Comparison of ENCODE assay signal across 1 cellular context in the genomic region with DNA sequence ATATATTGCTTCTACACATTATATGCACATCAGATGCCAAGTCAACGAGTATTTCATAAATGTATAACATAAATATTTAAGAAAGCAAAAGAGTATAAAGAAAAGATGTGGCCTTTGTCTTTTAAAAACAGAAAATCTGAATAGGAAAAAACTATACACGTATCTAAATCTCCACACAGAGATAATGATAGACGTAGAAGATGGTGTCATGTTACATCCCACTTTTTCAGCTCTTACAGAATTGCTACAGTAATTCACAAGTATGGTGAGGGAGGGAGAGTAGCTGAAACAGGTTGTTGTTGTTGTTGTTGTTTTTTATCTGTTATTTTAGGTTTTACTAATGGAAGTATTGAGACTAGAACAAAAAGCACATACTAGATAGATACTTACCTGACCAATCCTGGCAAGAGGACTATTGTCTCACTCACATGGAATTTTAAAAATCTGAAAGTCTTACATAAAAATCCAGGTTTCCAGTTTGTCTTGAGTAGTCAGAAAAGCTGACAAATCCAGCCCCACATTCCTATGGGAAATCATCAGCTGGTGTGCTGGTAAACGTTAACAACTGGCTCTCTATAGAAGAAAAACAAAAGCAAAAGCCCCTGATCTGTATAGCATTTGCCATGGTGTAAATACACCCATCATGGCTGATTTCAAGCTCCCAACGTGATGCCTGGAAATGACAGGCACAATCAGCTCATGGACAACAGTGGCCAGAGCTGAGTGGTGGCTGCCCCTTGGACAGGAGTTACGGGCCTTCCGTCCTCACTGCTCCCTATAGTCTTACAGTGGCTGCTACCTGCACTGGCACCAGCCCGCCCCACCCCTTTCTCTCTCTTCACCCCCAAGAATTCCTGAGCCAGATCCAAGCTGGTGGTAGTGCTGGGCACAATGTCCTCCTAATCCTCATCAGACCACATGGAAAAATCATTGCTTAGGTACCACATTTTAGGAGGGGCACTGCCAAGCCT.
TF ChIP-seq lines count a peak whose summit lies in the region.

No MANE protein-coding gene starts in this region.

TF ChIP-seq in HEK293, 187 proteins besides CTCF, POLR2A, EP300 and RAD21 (continued from another document and continues in another):
- TF ChIP-seq ZNF843 (tag by site-specific recombination; IDR thresholded peaks at IDR 0.05) (no peak), ZNF174 (tag by site-specific recombination; IDR thresholded peaks at IDR 0.05) (no peak), GLIS1 (tag by site-specific recombination; IDR thresholded peaks at IDR 0.05) (no peak), ZNF248 (tag by site-specific recombination; IDR thresholded peaks at IDR 0.05) (no peak), ZNF830 (tag by site-specific recombination; IDR thresholded peaks at IDR 0.05; ENCODE audit: low read depth) (no peak), ZNF221 (tag by site-specific recombination; IDR thresholded peaks at IDR 0.05; ENCODE audit: borderline replicate concordance) (no peak), ZIC2 (tag by site-specific recombination; IDR thresholded peaks at IDR 0.05) (no peak), SP7 (tag by site-specific recombination; IDR thresholded peaks at IDR 0.05) (peak; percentile 45; the same call in 1 of the 2 replicates), ZNF623 (tag by site-specific recombination; IDR thresholded peaks at IDR 0.05) (no peak), YY1 (tag by site-specific recombination; IDR thresholded peaks at IDR 0.05) (no peak), ZNF24 (tag by site-specific recombination; IDR thresholded peaks at IDR 0.05) (no peak), ZNF23 (tag by site-specific recombination; IDR thresholded peaks at IDR 0.05; ENCODE audit: borderline replicate concordance) (no peak), ZNF366 (tag by site-specific recombination; conservative IDR thresholded peaks at IDR 0.05) (0 out of 2 replicates have a peak, but pooled peaks have one; percentile 27), BCL6B (tag by site-specific recombination; IDR thresholded peaks at IDR 0.05) (no peak), PRDM10 (tag by site-specific recombination; IDR thresholded peaks at IDR 0.05) (no peak), OSR2 (tag by site-specific recombination; IDR thresholded peaks at IDR 0.05) (0 out of 2 replicates have a peak, but pooled peaks have one; percentile 40), ZNF416 (tag by site-specific recombination; IDR thresholded peaks at IDR 0.05) (no peak), ZNF670 (tag by site-specific recombination; IDR thresholded peaks at IDR 0.05; ENCODE audit: low read depth) (no peak), ZNF148 (tag by site-specific recombination; IDR thresholded peaks at IDR 0.05; ENCODE audit: borderline replicate concordance) (no peak), ZNF341 (tag by site-specific recombination; IDR thresholded peaks at IDR 0.05; ENCODE audit: low read depth) (no peak), ZNF37A (tag by site-specific recombination; IDR thresholded peaks at IDR 0.05) (no peak), ZNF549 (tag by site-specific recombination; IDR thresholded peaks at IDR 0.05) (no peak), SCRT2 (tag by site-specific recombination; IDR thresholded peaks at IDR 0.05) (peak; percentile 51; the same call in 1 of the 2 replicates), ZNF518A (tag by site-specific recombination; conservative IDR thresholded peaks at IDR 0.05; ENCODE audit: low read depth) (no peak), ZNF112 (tag by site-specific recombination; IDR thresholded peaks at IDR 0.05) (peak; percentile 81; the same call in 1 of the 2 replicates), SP2 (tag by site-specific recombination; IDR thresholded peaks at IDR 0.05) (no peak), GLIS2 (tag by site-specific recombination; IDR thresholded peaks at IDR 0.05) (no peak), ZNF837 (tag by site-specific recombination; IDR thresholded peaks at IDR 0.05) (no peak), PRDM6 (tag by site-specific recombination; IDR thresholded peaks at IDR 0.05) (peak; percentile 68; the same call in 1 of the 2 replicates), ZNF548 (tag by site-specific recombination; IDR thresholded peaks at IDR 0.05) (no peak), GFI1B (tag by site-specific recombination; IDR thresholded peaks at IDR 0.05) (no peak), ZNF324 (tag by site-specific recombination; IDR thresholded peaks at IDR 0.05) (no peak), ZNF138 (tag by site-specific recombination; IDR thresholded peaks at IDR 0.05; ENCODE audit: borderline replicate concordance) (no peak), TRIM28 (IDR thresholded peaks at IDR 0.05; ENCODE audit: borderline replicate concordance, low read length) (no peak), ZNF155 (tag by site-specific recombination; IDR thresholded peaks at IDR 0.05) (no peak), ZNF521 (tag by site-specific recombination; IDR thresholded peaks at IDR 0.05) (no peak)
- TF ChIP-seq, protein P1, sequence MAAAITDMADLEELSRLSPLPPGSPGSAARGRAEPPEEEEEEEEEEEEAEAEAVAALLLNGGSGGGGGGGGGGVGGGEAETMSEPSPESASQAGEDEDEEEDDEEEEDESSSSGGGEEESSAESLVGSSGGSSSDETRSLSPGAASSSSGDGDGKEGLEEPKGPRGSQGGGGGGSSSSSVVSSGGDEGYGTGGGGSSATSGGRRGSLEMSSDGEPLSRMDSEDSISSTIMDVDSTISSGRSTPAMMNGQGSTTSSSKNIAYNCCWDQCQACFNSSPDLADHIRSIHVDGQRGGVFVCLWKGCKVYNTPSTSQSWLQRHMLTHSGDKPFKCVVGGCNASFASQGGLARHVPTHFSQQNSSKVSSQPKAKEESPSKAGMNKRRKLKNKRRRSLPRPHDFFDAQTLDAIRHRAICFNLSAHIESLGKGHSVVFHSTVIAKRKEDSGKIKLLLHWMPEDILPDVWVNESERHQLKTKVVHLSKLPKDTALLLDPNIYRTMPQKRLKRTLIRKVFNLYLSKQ (tag by site-specific recombination; IDR thresholded peaks at IDR 0.05; ENCODE audit: borderline replicate concordance) = no peak
- TF ChIP-seq, protein P2, sequence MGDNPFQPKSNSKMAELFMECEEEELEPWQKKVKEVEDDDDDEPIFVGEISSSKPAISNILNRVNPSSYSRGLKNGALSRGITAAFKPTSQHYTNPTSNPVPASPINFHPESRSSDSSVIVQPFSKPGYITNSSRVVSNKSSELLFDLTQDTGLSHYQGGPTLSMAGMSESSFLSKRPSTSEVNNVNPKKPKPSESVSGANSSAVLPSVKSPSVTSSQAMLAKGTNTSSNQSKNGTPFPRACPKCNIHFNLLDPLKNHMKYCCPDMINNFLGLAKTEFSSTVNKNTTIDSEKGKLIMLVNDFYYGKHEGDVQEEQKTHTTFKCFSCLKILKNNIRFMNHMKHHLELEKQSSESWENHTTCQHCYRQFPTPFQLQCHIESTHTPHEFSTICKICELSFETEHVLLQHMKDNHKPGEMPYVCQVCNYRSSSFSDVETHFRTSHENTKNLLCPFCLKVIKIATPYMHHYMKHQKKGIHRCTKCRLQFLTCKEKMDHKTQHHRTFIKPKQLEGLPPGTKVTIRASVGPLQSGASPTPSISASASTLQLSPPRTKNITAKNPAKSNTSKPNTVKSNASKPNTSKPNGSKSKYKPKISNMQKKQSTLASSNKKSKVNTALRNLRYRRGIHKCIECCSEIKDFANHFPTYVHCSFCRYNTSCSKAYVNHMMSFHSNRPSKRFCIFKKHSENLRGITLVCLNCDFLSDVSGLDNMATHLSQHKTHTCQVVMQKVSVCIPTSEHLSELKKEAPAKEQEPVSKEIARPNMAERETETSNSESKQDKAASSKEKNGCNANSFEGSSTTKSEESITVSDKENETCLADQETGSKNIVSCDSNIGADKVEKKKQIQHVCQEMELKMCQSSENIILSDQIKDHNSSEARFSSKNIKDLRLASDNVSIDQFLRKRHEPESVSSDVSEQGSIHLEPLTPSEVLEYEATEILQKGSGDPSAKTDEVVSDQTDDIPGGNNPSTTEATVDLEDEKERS (tag by site-specific recombination; IDR thresholded peaks at IDR 0.05) = no peak
